10 cellular contexts compared by ENCODE assay signal in genomic region chr9:35649431-35650340, GRCh38. TPM values are rescaled to one million over a fixed set of nuclear protein-coding genes. Genes with fewer than 3 reads are reported as not detected.
DNase-seq lines count a peak whose midpoint lies in the region; ATAC-seq and TF ChIP-seq lines count a peak whose summit lies in the region.
"Had no signal": no experiment of that assay in that cellular context is flagged by ENCODE, and none has a peak within 500 bp of the region (broad histone marks: within the 10 kb centered on the region; RNA-seq: fewer than 3 reads in every experiment).

No MANE protein-coding gene starts in this region.

- TF ChIP-seq CTCF in fibroblast of pulmonary artery (IDR thresholded peaks at IDR 0.05; ENCODE audit: low read length, missing control alignments), result no peak
- no peak for TF ChIP-seq CTCF in GM10266 (IDR thresholded peaks at IDR 0.05; ENCODE audit: control insufficient read depth, insufficient read depth, low read depth, missing control alignments)
- no peak for TF ChIP-seq CTCF in hepatocyte (IDR thresholded peaks at IDR 0.05; ENCODE audit: poor library complexity)

- peak overlapping the region; percentile 89 to 99 (median 93) for H3K27ac Mint-ChIP-seq in IgD-negative memory B cell
- peak overlapping the region; percentile 92 for H3K27ac Mint-ChIP-seq in activated CD4-positive, alpha-beta T cell treated with anti-CD3 and anti-CD28 coated beads, Interleukin-2, amount 10 ng/mL, durations not matched to agents 7 days and 5 days

- H3K27me3 Mint-ChIP-seq in IgD-negative memory B cell, result no peaks in the 10 kb centered on the region
- H3K27me3 Mint-ChIP-seq in activated CD4-positive, alpha-beta T cell treated with anti-CD3 and anti-CD28 coated beads, Interleukin-2, amount 10 ng/mL, durations not matched to agents 7 days and 5 days, result no peaks in the 10 kb centered on the region

- peaks cover 2% of the 10 kb centered on the region for H3K36me3 Mint-ChIP-seq in IgD-negative memory B cell
- H3K36me3 Mint-ChIP-seq in activated CD4-positive, alpha-beta T cell treated with anti-CD3 and anti-CD28 coated beads, Interleukin-2, amount 10 ng/mL, durations not matched to agents 7 days and 5 days (ENCODE audit: low read depth), result peaks cover 33% of the 10 kb centered on the region
- H3K36me3 Mint-ChIP-seq: brain had no signal

- peak; percentile 58 for DNase-seq in activated CD4-positive, alpha-beta T cell treated with anti-CD3 and anti-CD28 coated beads, Interleukin-2, amount 10 ng/mL, durations not matched to agents 7 days and 5 days
- DNase-seq in fibroblast of pulmonary artery (ENCODE audit: low read depth), result peak; percentile 36
- peak; percentile 64 for DNase-seq in stimulated activated naive CD8-positive, alpha-beta T cell treated with anti-CD3 and anti-CD28 coated beads, Interleukin-15, Interleukin-2, amounts not matched to agents 100 U/mL and 50 U/mL, for 24 hours
- DNase-seq in GM10266 (ENCODE audit: extremely low spot score), result no peak
- no peak for DNase-seq in hepatocyte (ENCODE audit: low spot score)
- DNase-seq: NCI-H510A treated with DMSO at 0.1 percent for 48 hours had no signal

- ATAC-seq in stimulated activated naive CD8-positive, alpha-beta T cell treated with anti-CD3 and anti-CD28 coated beads, Interleukin-15, Interleukin-2, amounts not matched to agents 100 U/mL and 50 U/mL, for 24 hours, result no peak
- no peak for ATAC-seq in HG02981 (IDR thresholded peaks at IDR 0.05; ENCODE audit: unreplicated experiment)
- no peak for ATAC-seq in HG02798 (IDR thresholded peaks at IDR 0.05; ENCODE audit: poor library complexity, unreplicated experiment)

- no peak overlapping the region for H3K4me2 ChIP-seq in hepatocyte

- H3K4me3 ChIP-seq in fibroblast of pulmonary artery (replicated peaks; ENCODE audit: low read depth, low read length) (no peak overlapping the region), hepatocyte (no peak overlapping the region)

- H3K4me1 ChIP-seq in hepatocyte (ENCODE audit: insufficient read depth), result peaks cover 19% of the 10 kb centered on the region

- H3K79me2 ChIP-seq in hepatocyte, result no peaks in the 10 kb centered on the region

- CTCF ChIA-PET in activated CD4-positive, alpha-beta T cell treated with anti-CD3 and anti-CD28 coated beads, Interleukin-2, amount 10 ng/mL, durations not matched to agents 7 days and 5 days (lab: Charles Lee), result interaction anchor here (1.0 to 8.1 kb wide), 10 partner anchors 8 to 82 kb away, joined by 3 to 92 read pairs (median 6); partner anchors contain the start of genes ARHGEF39, CCDC107, CREB3 and RMRP

- no peak overlapping the region for H2AFZ ChIP-seq in hepatocyte

- H3K9me3 ChIP-seq in hepatocyte (ENCODE audit: low read depth), result no peaks in the 10 kb centered on the region

- peaks cover 33 to 35% (median 33%) of the 10 kb centered on the region in 3 donors for H3K4me1 Mint-ChIP-seq in IgD-negative memory B cell
- H3K4me1 Mint-ChIP-seq in activated CD4-positive, alpha-beta T cell treated with anti-CD3 and anti-CD28 coated beads, Interleukin-2, amount 10 ng/mL, durations not matched to agents 7 days and 5 days, result peaks cover 61% of the 10 kb centered on the region

- no peaks in the 10 kb centered on the region for H4K20me1 ChIP-seq in hepatocyte (ENCODE audit: insufficient read depth, poor library complexity, severe bottlenecking)

- H3K4me3 Mint-ChIP-seq in IgD-negative memory B cell, result peak overlapping the region; percentile 93 to 98 (median 96)
- peak overlapping the region; percentile 92 for H3K4me3 Mint-ChIP-seq in activated CD4-positive, alpha-beta T cell treated with anti-CD3 and anti-CD28 coated beads, Interleukin-2, amount 10 ng/mL, durations not matched to agents 7 days and 5 days

- POLR2A ChIA-PET in activated CD4-positive, alpha-beta T cell treated with anti-CD3 and anti-CD28 coated beads, Interleukin-2, amount 10 ng/mL, durations not matched to agents 7 days and 5 days (lab: Charles Lee), result interaction anchor here (0.6 kb wide), 1 partner anchor 101 kb away, joined by 3 read pairs; no protein-coding TSS in a partner anchor

- H3K27me3 ChIP-seq in hepatocyte, result no peaks in the 10 kb centered on the region

- no peaks in the 10 kb centered on the region for H3K9me3 Mint-ChIP-seq in IgD-negative memory B cell
- no peaks in the 10 kb centered on the region for H3K9me3 Mint-ChIP-seq in activated CD4-positive, alpha-beta T cell treated with anti-CD3 and anti-CD28 coated beads, Interleukin-2, amount 10 ng/mL, durations not matched to agents 7 days and 5 days

- H3K36me3 ChIP-seq in hepatocyte (replicated peaks; ENCODE audit: insufficient read depth, low read depth), result no peaks in the 10 kb centered on the region

- H3K27ac ChIP-seq in hepatocyte, result no peak overlapping the region

- no peaks in the 10 kb centered on the region for H3K9me2 ChIP-seq in hepatocyte (replicated peaks; ENCODE audit: insufficient read depth)

- 89% methylated on average over 26 of the region's 26 CpGs for WGBS in hepatocyte (ENCODE audit: low lambda C conversion rate, missing lambda C conversion rate)

RNA-seq across cellular contexts. Expression of gene SIT1, which starts 1.0 kb away (rescaled TPM):
- polyA plus RNA-seq in IgD-negative memory B cell, result 188 TPM
- 100 to 1,000 TPM; 195 to 202 TPM for total RNA-seq in activated CD4-positive, alpha-beta T cell treated with anti-CD3 and anti-CD28 coated beads, Interleukin-2, amount 10 ng/mL, durations not matched to agents 7 days and 5 days
- total RNA-seq in hepatocyte, result not detected in 2 replicates
- polyA plus RNA-seq in hepatocyte, result not detected in 2 replicates

RNA-seq across cellular contexts. Expression of gene RMRP, which starts 8.1 kb away (rescaled TPM):
- polyA plus RNA-seq in IgD-negative memory B cell (30.5 TPM), hepatocyte (not detected in 2 replicates)
- total RNA-seq in activated CD4-positive, alpha-beta T cell treated with anti-CD3 and anti-CD28 coated beads, Interleukin-2, amount 10 ng/mL, durations not matched to agents 7 days and 5 days, result over 10,000 TPM in 1 of 2 experiments, 1,000 to 10,000 TPM in 1; 1,959 to 11,185 TPM
- 1,377 and 3,174 TPM in 2 replicates for total RNA-seq in hepatocyte

RNA-seq across cellular contexts. Expression of gene CCDC107, which starts 8.4 kb away (rescaled TPM):
- polyA plus RNA-seq in IgD-negative memory B cell (77.4 TPM), hepatocyte (39.5 and 42.2 TPM in 2 replicates)
- 10 to 100 TPM; 30.7 to 30.9 TPM for total RNA-seq in activated CD4-positive, alpha-beta T cell treated with anti-CD3 and anti-CD28 coated beads, Interleukin-2, amount 10 ng/mL, durations not matched to agents 7 days and 5 days
- 12.1 and 13.8 TPM in 2 replicates for total RNA-seq in hepatocyte

RNA-seq across cellular contexts. Expression of gene ARHGEF39, which starts 15.3 kb away (rescaled TPM):
- polyA plus RNA-seq in IgD-negative memory B cell (0.64 TPM), hepatocyte (5.2 and 5.6 TPM in 2 replicates)
- total RNA-seq in activated CD4-positive, alpha-beta T cell treated with anti-CD3 and anti-CD28 coated beads, Interleukin-2, amount 10 ng/mL, durations not matched to agents 7 days and 5 days, result 10 to 100 TPM; 11.8 to 13.5 TPM
- total RNA-seq in hepatocyte, result 1.8 and 9.4 TPM in 2 replicates

RNA-seq across cellular contexts. Expression of gene CA9, which starts 24.0 kb away (rescaled TPM):
- polyA plus RNA-seq in IgD-negative memory B cell, result not detected
- under 1 TPM in 1 of 2 experiments, not detected in 1; 0.40 TPM for total RNA-seq in activated CD4-positive, alpha-beta T cell treated with anti-CD3 and anti-CD28 coated beads, Interleukin-2, amount 10 ng/mL, durations not matched to agents 7 days and 5 days
- 0.27 TPM in 1 of 2 replicates, not detected in the other for total RNA-seq in hepatocyte
- 2.1 and 2.4 TPM in 2 replicates for polyA plus RNA-seq in hepatocyte

Comparison
In these comparisons a context has a peak if more than half of its experiments do, and no peak if none do; other contexts are left out.
1. DNase-seq: peak in activated CD4-positive, alpha-beta T cell treated with anti-CD3 and anti-CD28 coated beads, Interleukin-2, amount 10 ng/mL, durations not matched to agents 7 days and 5 days (single experiment), fibroblast of pulmonary artery (single experiment) and stimulated activated naive CD8-positive, alpha-beta T cell treated with anti-CD3 and anti-CD28 coated beads, Interleukin-15, Interleukin-2, amounts not matched to agents 100 U/mL and 50 U/mL, for 24 hours (single experiment); none in GM10266 (single experiment) and hepatocyte (single experiment).
2. RNA of gene SIT1, which starts 1.0 kb away (total RNA-seq): 195 to 202 TPM in activated CD4-positive, alpha-beta T cell treated with anti-CD3 and anti-CD28 coated beads, Interleukin-2, amount 10 ng/mL, durations not matched to agents 7 days and 5 days; not detected in hepatocyte; every median in the first group is over 100 times any median in the second.